ENCODE assay signal across 8 cellular contexts in genomic region chr1:247409869-247410544, GRCh38. TPM values are rescaled to one million over a fixed set of nuclear protein-coding genes. Genes with fewer than 3 reads are reported as not detected.
DNase-seq lines count a peak whose midpoint lies in the region; ATAC-seq and TF ChIP-seq lines count a peak whose summit lies in the region.

No MANE protein-coding gene starts in this region.

- no peaks in the 10 kb centered on the region for H3K27me3 Mint-ChIP-seq in activated naive CD8-positive, alpha-beta T cell treated with anti-CD3 and anti-CD28 coated beads, Interleukin-2, amount 10 ng/mL, durations not matched to agents 7 days and 5 days

- TF ChIP-seq POLR2A in esophagus squamous epithelium (IDR thresholded peaks at IDR 0.05), result no peak

- DNase-seq in GM10266 (ENCODE audit: extremely low spot score), result peak; percentile 73
- DNase-seq in activated naive CD8-positive, alpha-beta T cell treated with anti-CD3 and anti-CD28 coated beads, Interleukin-2, amount 10 ng/mL, durations not matched to agents 7 days and 5 days, result peak; percentile 45
- no peak for DNase-seq in superior temporal gyrus (ENCODE audit: extremely low spot score)
- DNase-seq in NCI-H524 (lab: John Stamatoyannopoulos, UW), result no peak
- no peak for DNase-seq in esophagus squamous epithelium (lab: John Stamatoyannopoulos, UW)
- no peak for DNase-seq in NK-92 treated with Interleukin-12 subunit alpha and Interleukin-12 subunit beta, amount 100 ng/mL, for 24 hours (lab: John Stamatoyannopoulos, UW)

- POLR2A ChIA-PET in activated naive CD8-positive, alpha-beta T cell treated with anti-CD3 and anti-CD28 coated beads, Interleukin-2, amount 10 ng/mL, durations not matched to agents 7 days and 5 days (lab: Charles Lee), result interaction anchor here (0.6 to 1.6 kb wide), 3 partner anchors 16 to 200 kb away, joined by 3 read pairs; no protein-coding TSS in a partner anchor

- H3K9me3 Mint-ChIP-seq in activated naive CD8-positive, alpha-beta T cell treated with anti-CD3 and anti-CD28 coated beads, Interleukin-2, amount 10 ng/mL, durations not matched to agents 7 days and 5 days, result no peaks in the 10 kb centered on the region

- peak overlapping the region; percentile 94 for H3K27ac Mint-ChIP-seq in activated naive CD8-positive, alpha-beta T cell treated with anti-CD3 and anti-CD28 coated beads, Interleukin-2, amount 10 ng/mL, durations not matched to agents 7 days and 5 days

- peaks cover 34% of the 10 kb centered on the region for H3K4me1 Mint-ChIP-seq in activated naive CD8-positive, alpha-beta T cell treated with anti-CD3 and anti-CD28 coated beads, Interleukin-2, amount 10 ng/mL, durations not matched to agents 7 days and 5 days

- H3K4me1 ChIP-seq in esophagus squamous epithelium, result no peaks in the 10 kb centered on the region

- H3K27me3 ChIP-seq in esophagus squamous epithelium, result no peaks in the 10 kb centered on the region

- no peaks in the 10 kb centered on the region for H3K36me3 ChIP-seq in esophagus squamous epithelium

- intact Hi-C loops in esophagus squamous epithelium (cut with DNase I), result no loop called here

- TF ChIP-seq CTCF in GM10266 (IDR thresholded peaks at IDR 0.05; ENCODE audit: control insufficient read depth, insufficient read depth, low read depth, missing control alignments), result no peak
- TF ChIP-seq CTCF in esophagus squamous epithelium (IDR thresholded peaks at IDR 0.05), result no peak

- ATAC-seq in GM21528 (IDR thresholded peaks at IDR 0.05; ENCODE audit: low FRiP score, unreplicated experiment) (peak; percentile 89), HG03565 (IDR thresholded peaks at IDR 0.05; ENCODE audit: unreplicated experiment) (peak; percentile 75)
- peak; percentile 68 for ATAC-seq in activated naive CD8-positive, alpha-beta T cell treated with anti-CD3 and anti-CD28 coated beads, Interleukin-2, amount 10 ng/mL, durations not matched to agents 7 days and 5 days (ENCODE audit: low read depth)

- no peak overlapping the region for H3K4me3 ChIP-seq in esophagus squamous epithelium

- no peak overlapping the region for H3K27ac ChIP-seq in esophagus squamous epithelium

- 51 to 71% methylated on average over 11 of the region's 11 CpGs for WGBS in esophagus squamous epithelium, 2 donors

- H3K4me3 Mint-ChIP-seq in activated naive CD8-positive, alpha-beta T cell treated with anti-CD3 and anti-CD28 coated beads, Interleukin-2, amount 10 ng/mL, durations not matched to agents 7 days and 5 days, result peak overlapping the region; percentile 77

- no peaks in the 10 kb centered on the region for H3K9me3 ChIP-seq in esophagus squamous epithelium

- H3K36me3 Mint-ChIP-seq in activated naive CD8-positive, alpha-beta T cell treated with anti-CD3 and anti-CD28 coated beads, Interleukin-2, amount 10 ng/mL, durations not matched to agents 7 days and 5 days, result no peaks in the 10 kb centered on the region

RNA-seq across cellular contexts. Expression of gene NLRP3, which starts 6.0 kb away (rescaled TPM):
- 1 to 10 TPM; 7.0 to 8.9 TPM for total RNA-seq in activated naive CD8-positive, alpha-beta T cell treated with anti-CD3 and anti-CD28 coated beads, Interleukin-2, amount 10 ng/mL, durations not matched to agents 7 days and 5 days
- total RNA-seq in esophagus squamous epithelium, result 1 to 10 TPM in 3 of 4 donors, under 1 TPM in 1; 0.57 to 2.3 (median 1.8) TPM

RNA-seq across cellular contexts. Expression of gene OR2B11, which starts 47.9 kb away (rescaled TPM):
- total RNA-seq in activated naive CD8-positive, alpha-beta T cell treated with anti-CD3 and anti-CD28 coated beads, Interleukin-2, amount 10 ng/mL, durations not matched to agents 7 days and 5 days, result not detected
- not detected for total RNA-seq in esophagus squamous epithelium

Comparison
In these comparisons a context has a peak if more than half of its experiments do, and no peak if none do; other contexts are left out.
1. DNase-seq: peak in GM10266 (single experiment) and activated naive CD8-positive, alpha-beta T cell treated with anti-CD3 and anti-CD28 coated beads, Interleukin-2, amount 10 ng/mL, durations not matched to agents 7 days and 5 days (single experiment); none in superior temporal gyrus (single experiment), NCI-H524 (0 of 2), esophagus squamous epithelium (single experiment) and NK-92 treated with Interleukin-12 subunit alpha and Interleukin-12 subunit beta, amount 100 ng/mL, for 24 hours (single experiment).
2. Peak in every context shown above with its lines, with median percentiles within 50 percentile points of each other: ATAC-seq.